Comparison of ENCODE assay signal across 8 cellular contexts in the genomic region with DNA sequence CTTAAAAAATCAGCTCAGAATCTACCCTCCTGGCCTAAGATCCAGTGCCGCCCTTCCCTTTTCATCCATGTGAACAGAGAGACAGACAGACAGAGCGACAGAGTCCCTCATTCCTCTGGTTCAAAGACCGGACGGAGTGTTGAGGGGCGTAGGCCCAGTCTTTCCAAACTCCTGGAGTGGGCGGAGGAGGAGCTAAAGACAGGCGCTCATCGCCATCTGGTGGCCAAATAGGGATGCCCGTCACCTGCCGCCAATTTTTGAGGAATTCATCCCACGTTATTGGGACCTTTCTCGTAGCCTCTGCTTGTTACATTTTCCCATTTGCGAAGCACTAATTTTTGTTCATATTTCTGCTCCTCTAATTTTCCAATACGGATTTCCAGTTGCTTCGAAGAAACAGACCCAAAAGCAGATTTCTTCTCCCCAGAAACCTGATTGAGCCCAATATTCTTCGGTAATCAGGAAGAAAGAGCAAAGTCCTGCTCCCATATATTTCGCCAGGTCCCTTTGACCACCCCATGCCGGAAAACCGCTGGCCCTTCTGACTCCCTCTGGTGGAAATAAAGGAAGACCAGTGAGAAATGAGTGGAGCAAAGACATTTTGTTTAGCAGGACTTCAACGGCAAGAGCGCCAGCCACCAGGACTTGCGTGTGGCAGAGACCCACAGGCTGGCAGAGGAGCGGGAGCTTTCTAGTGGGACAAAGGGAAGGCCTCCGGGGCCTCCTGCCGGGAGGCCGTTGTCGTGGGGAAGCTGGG.
A peak's percentile ranks its signal among the peaks of the same experiment; 100 is the strongest.
DNase-seq lines count a peak whose midpoint lies in the region; ATAC-seq and TF ChIP-seq lines count a peak whose summit lies in the region.

No MANE protein-coding gene starts in this region.

- H3K4me2 ChIP-seq in fibroblast of lung (ENCODE audit: extremely low read depth, insufficient read depth, low read length): peak overlapping the region; percentile 48

- peak; percentile 93 for TF ChIP-seq CTCF in AG09309 (IDR thresholded peaks at IDR 0.05; ENCODE audit: control insufficient read depth, insufficient read depth, low read depth, low read length, missing control alignments)
- peak; percentile 75 to 95 (median 92) for TF ChIP-seq CTCF in Peyer's patch (IDR thresholded peaks at IDR 0.05)
- TF ChIP-seq CTCF in fibroblast of lung (conservative IDR thresholded peaks at IDR 0.05 in 1 of 2, IDR thresholded peaks at IDR 0.05 in 1 of 2; ENCODE audit: low read depth in 1 of 2, low read length in 2 of 2): peak; percentile 90 to 92
- peak; percentile 69 for TF ChIP-seq CTCF in natural killer cell (IDR thresholded peaks at IDR 0.05)

- H3K27me3 ChIP-seq in Peyer's patch: no peaks in the 10 kb centered on the region
- no peaks in the 10 kb centered on the region for H3K27me3 ChIP-seq in fibroblast of lung (ENCODE audit: control insufficient read depth, insufficient read depth, low read length)

- TF ChIP-seq POLR2A in Peyer's patch (IDR thresholded peaks at IDR 0.05): peak in 1 of 2 donors; percentile 14

- H3K36me3 ChIP-seq in Peyer's patch (peaks cover 0 to 17% (median 0%) of the 10 kb centered on the region in 3 donors), fibroblast of lung (ENCODE audit: control insufficient read depth, insufficient read depth, low read length) (peaks cover 1% of the 10 kb centered on the region)

- H3K4me1 Mint-ChIP-seq in IgD-negative memory B cell (peaks cover 9 to 20% (median 19%) of the 10 kb centered on the region in 3 donors), natural killer cell (peaks cover 16 to 18% of the 10 kb centered on the region in 2 donors)
- peaks cover 20% of the 10 kb centered on the region for H3K4me1 Mint-ChIP-seq in activated T-cell treated with anti-CD3 and anti-CD28 coated beads, Interleukin-2, amount 50 U/mL, for 72 hours (ENCODE audit: low read depth)

- no peaks in the 10 kb centered on the region for H3K79me2 ChIP-seq in fibroblast of lung (ENCODE audit: control insufficient read depth, insufficient read depth, low read length)

- H3K9me3 Mint-ChIP-seq in IgD-negative memory B cell (peaks cover 0 to 11% (median 5%) of the 10 kb centered on the region in 3 donors), natural killer cell (no peaks in the 10 kb centered on the region)
- no peaks in the 10 kb centered on the region for H3K9me3 Mint-ChIP-seq in activated T-cell treated with anti-CD3 and anti-CD28 coated beads, Interleukin-2, amount 50 U/mL, for 72 hours

- H3K9me3 ChIP-seq in Peyer's patch (no peaks in the 10 kb centered on the region), fibroblast of lung (ENCODE audit: control insufficient read depth, insufficient read depth, low read depth, low read length) (no peaks in the 10 kb centered on the region)

- intact Hi-C loops in natural killer cell (cut with micrococcal nuclease): loop anchor here (1.0 to 5.0 kb wide), 3 partner anchors 90 to 1080 kb away; a partner anchor contains a TSS

- DNase-seq in AG09309 (ENCODE audit: low read depth): peak; percentile 35
- peak; percentile 73 to 91 (median 83) for DNase-seq in Peyer's patch
- DNase-seq in activated T-cell treated with anti-CD3 and anti-CD28 coated beads, Interleukin-2, amount 50 U/mL, for 72 hours: peak; percentile 71 to 79
- peak; percentile 68 to 79 for DNase-seq in fibroblast of lung (ENCODE audit: low read depth in 2 of 2)
- no peak for DNase-seq in natural killer cell
- DNase-seq in stimulated activated naive CD4-positive, alpha-beta T cell (lab: John Stamatoyannopoulos, UW): peak in 5 of 6 experiments; percentile 29 to 50 (median 34)

- H3K4me1 ChIP-seq in Peyer's patch (peaks cover 0 to 17% (median 5%) of the 10 kb centered on the region in 4 donors), fibroblast of lung (ENCODE audit: control insufficient read depth, extremely low read depth, insufficient read depth, low read length) (peaks cover 2% of the 10 kb centered on the region)

- no peaks in the 10 kb centered on the region for H4K20me1 ChIP-seq in fibroblast of lung (ENCODE audit: control insufficient read depth, extremely low read depth, insufficient read depth, low read length)

- no peak overlapping the region for H3K9ac ChIP-seq in fibroblast of lung (ENCODE audit: insufficient read depth, low read length)

- H2AFZ ChIP-seq in fibroblast of lung (ENCODE audit: low read length): peak overlapping the region; percentile 65

- ATAC-seq in GM18907 (IDR thresholded peaks at IDR 0.05; ENCODE audit: unreplicated experiment): peak; percentile 55
- ATAC-seq in activated T-cell treated with anti-CD3 and anti-CD28 coated beads, Interleukin-2, amount 50 U/mL, for 72 hours (replicated peaks in 1 of 2): peak; percentile 62 to 68
- ATAC-seq in natural killer cell: peak in 2 of 3 donors; percentile 23 to 30

- H3K4me3 ChIP-seq in AG09309 (ENCODE audit: control insufficient read depth, low read depth, low read length) (no peak overlapping the region), Peyer's patch (peak overlapping the region in 1 of 4 donors; percentile 10), fibroblast of lung (replicated peaks in 1 of 4; ENCODE audit: control extremely low read depth in 1 of 4, insufficient read depth in 1 of 4, low read depth in 3 of 4, low read length in 4 of 4) (no peak overlapping the region)

- peak overlapping the region in 2 of 3 donors; percentile 53 to 96 for H3K27ac Mint-ChIP-seq in IgD-negative memory B cell
- no peak overlapping the region for H3K27ac Mint-ChIP-seq in activated T-cell treated with anti-CD3 and anti-CD28 coated beads, Interleukin-2, amount 50 U/mL, for 72 hours
- H3K27ac Mint-ChIP-seq in natural killer cell: peak overlapping the region; percentile 18 to 44

- no peaks in the 10 kb centered on the region for H3K27me3 Mint-ChIP-seq in IgD-negative memory B cell
- peaks cover 7% of the 10 kb centered on the region for H3K27me3 Mint-ChIP-seq in activated T-cell treated with anti-CD3 and anti-CD28 coated beads, Interleukin-2, amount 50 U/mL, for 72 hours (ENCODE audit: low read depth)
- H3K27me3 Mint-ChIP-seq in natural killer cell (ENCODE audit: low read depth in 2 of 2): peaks cover 0 to 2% of the 10 kb centered on the region in 2 donors

- H3K27ac ChIP-seq in Peyer's patch (no peak overlapping the region), fibroblast of lung (ENCODE audit: insufficient read depth, low read length) (no peak overlapping the region)

- peaks cover 2% of the 10 kb centered on the region for H3K36me3 Mint-ChIP-seq in IgD-negative memory B cell
- no peaks in the 10 kb centered on the region for H3K36me3 Mint-ChIP-seq in activated T-cell treated with anti-CD3 and anti-CD28 coated beads, Interleukin-2, amount 50 U/mL, for 72 hours (ENCODE audit: insufficient read depth in 2 of 2)
- H3K36me3 Mint-ChIP-seq in natural killer cell: no peaks in the 10 kb centered on the region

- peak overlapping the region; percentile 81 to 95 (median 89) for H3K4me3 Mint-ChIP-seq in IgD-negative memory B cell
- peak overlapping the region; percentile 93 to 94 for H3K4me3 Mint-ChIP-seq in activated T-cell treated with anti-CD3 and anti-CD28 coated beads, Interleukin-2, amount 50 U/mL, for 72 hours
- H3K4me3 Mint-ChIP-seq in natural killer cell: peak overlapping the region; percentile 89
